8 cellular contexts compared by ENCODE assay signal in the genomic region with DNA sequence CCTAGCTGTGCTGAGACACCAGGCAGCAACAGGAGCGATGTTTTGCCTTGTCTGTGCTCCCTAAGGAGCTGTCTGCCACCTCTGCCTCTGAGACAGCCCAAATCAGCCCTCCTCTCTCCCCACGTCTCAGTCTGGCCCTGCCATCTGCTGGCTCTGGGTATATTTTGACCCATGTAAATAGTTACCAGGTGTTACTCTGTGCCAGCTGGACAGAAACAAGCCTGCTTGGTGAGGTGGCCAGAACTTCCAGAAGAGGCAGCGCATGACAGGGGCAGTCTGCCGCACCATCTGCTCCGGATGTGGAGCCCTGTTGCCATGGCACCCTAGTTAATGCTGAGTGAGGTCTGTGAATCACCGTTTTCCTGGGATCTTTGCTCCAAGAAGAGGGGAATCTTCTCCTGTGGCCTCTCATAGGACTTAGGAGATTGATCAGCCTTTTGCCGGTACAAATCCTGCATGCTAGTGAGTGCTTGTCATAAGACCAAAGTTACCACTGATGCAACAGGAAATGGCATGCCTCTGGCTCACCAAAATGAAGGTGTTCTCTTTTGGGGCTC. TPM values are rescaled to one million over a fixed set of nuclear protein-coding genes. Genes with fewer than 3 reads are reported as not detected.
A peak's percentile ranks its signal among the peaks of the same experiment; 100 is the strongest.
DNase-seq lines count a peak whose midpoint lies in the region; ATAC-seq and TF ChIP-seq lines count a peak whose summit lies in the region.

No MANE protein-coding gene starts in this region.

- H3K4me3 ChIP-seq in thoracic aorta, result peak overlapping the region; percentile 47

- peak; percentile 50 for ATAC-seq in HG03432 (IDR thresholded peaks at IDR 0.05; ENCODE audit: unreplicated experiment)
- ATAC-seq in thoracic aorta (ENCODE audit: insufficient number of reproducible peaks, low FRiP score, low read depth), result peak; percentile 65
- ATAC-seq in GM19467 (IDR thresholded peaks at IDR 0.05; ENCODE audit: unreplicated experiment), result no peak

- H3K27ac ChIP-seq in thoracic aorta, result peak overlapping the region; percentile 96 to 97

- H3K4me1 ChIP-seq in thoracic aorta (ENCODE audit: control insufficient read depth in 1 of 2, low read depth in 2 of 2), result peaks cover 25 to 55% of the 10 kb centered on the region in 2 donors

- no peak for TF ChIP-seq CTCF in thoracic aorta (IDR thresholded peaks at IDR 0.05)

- H3K9me3 ChIP-seq in thoracic aorta, result no peaks in the 10 kb centered on the region

- H3K36me3 ChIP-seq in thoracic aorta, result no peaks in the 10 kb centered on the region

- peak; percentile 98 for DNase-seq in ACHN
- peak; percentile 98 for DNase-seq in RPMI7951 (ENCODE audit: low read depth)
- DNase-seq in dedifferentiated amniotic fluid mesenchymal stem cell (ENCODE audit: extremely low spot score), result peak; percentile 74
- DNase-seq in medulla oblongata (ENCODE audit: extremely low spot score), result peak; percentile 55
- DNase-seq in thoracic aorta (ENCODE audit: low spot score), result peak; percentile 91
- no peak for DNase-seq in NCI-H187 (lab: John Stamatoyannopoulos, UW)

- no peaks in the 10 kb centered on the region for H3K27me3 ChIP-seq in thoracic aorta (replicated peaks; ENCODE audit: insufficient read depth)

- in situ Hi-C loops in ACHN (cut with HindIII; ENCODE audit: low pct_ligation_motif_present, low pct_unique_long_range_greater_than_20kb, low sequenced_read_pairs), result loop anchor here (10.0 kb wide), 1 partner anchor 46 kb away; the partner anchor contains the start of gene GSTO1

RNA-seq across cellular contexts. Expression of gene GSTO2, which starts 31.8 kb away (rescaled TPM):
- 2.3 and 2.6 TPM in 2 replicates for total RNA-seq in RPMI7951 (2014; rRNA removed; shearing (Covaris generic))
- 1 to 10 TPM; 2.8 to 3.0 TPM for total RNA-seq in thoracic aorta

RNA-seq across cellular contexts. Expression of gene ITPRIP, which starts 37.5 kb away (rescaled TPM):
- total RNA-seq in RPMI7951 (2014; rRNA removed; shearing (Covaris generic)), result 3.9 and 4.0 TPM in 2 replicates
- total RNA-seq in thoracic aorta, result 10 to 100 TPM; 55.6 to 59.2 TPM

RNA-seq across cellular contexts. Expression of gene GSTO1, which starts 46.1 kb away (rescaled TPM):
- total RNA-seq in RPMI7951 (2014; rRNA removed; shearing (Covaris generic)), result 189 and 193 TPM in 2 replicates
- 10 to 100 TPM; 68.5 to 96.4 TPM for total RNA-seq in thoracic aorta

RNA-seq across cellular contexts. Expression of gene CFAP58, which starts 52.8 kb away (rescaled TPM):
- total RNA-seq in RPMI7951 (2014; rRNA removed; shearing (Covaris generic)), result 0.48 and 0.49 TPM in 2 replicates
- under 1 TPM; 0.35 to 0.68 TPM for total RNA-seq in thoracic aorta

Comparison
In these comparisons a context has a peak if more than half of its experiments do, and no peak if none do; other contexts are left out.
1. DNase-seq: peak in ACHN (single experiment), RPMI7951 (single experiment), dedifferentiated amniotic fluid mesenchymal stem cell (single experiment), medulla oblongata (single experiment) and thoracic aorta (single experiment); none in NCI-H187 (0 of 2).
2. RNA of gene ITPRIP, which starts 37.5 kb away (total RNA-seq): 55.6 to 59.2 TPM in thoracic aorta; 3.9 to 4.0 TPM in RPMI7951; every median in the first group is over 10 times any median in the second.